Comparison of ENCODE assay signal across 8 cellular contexts in the genomic region with DNA sequence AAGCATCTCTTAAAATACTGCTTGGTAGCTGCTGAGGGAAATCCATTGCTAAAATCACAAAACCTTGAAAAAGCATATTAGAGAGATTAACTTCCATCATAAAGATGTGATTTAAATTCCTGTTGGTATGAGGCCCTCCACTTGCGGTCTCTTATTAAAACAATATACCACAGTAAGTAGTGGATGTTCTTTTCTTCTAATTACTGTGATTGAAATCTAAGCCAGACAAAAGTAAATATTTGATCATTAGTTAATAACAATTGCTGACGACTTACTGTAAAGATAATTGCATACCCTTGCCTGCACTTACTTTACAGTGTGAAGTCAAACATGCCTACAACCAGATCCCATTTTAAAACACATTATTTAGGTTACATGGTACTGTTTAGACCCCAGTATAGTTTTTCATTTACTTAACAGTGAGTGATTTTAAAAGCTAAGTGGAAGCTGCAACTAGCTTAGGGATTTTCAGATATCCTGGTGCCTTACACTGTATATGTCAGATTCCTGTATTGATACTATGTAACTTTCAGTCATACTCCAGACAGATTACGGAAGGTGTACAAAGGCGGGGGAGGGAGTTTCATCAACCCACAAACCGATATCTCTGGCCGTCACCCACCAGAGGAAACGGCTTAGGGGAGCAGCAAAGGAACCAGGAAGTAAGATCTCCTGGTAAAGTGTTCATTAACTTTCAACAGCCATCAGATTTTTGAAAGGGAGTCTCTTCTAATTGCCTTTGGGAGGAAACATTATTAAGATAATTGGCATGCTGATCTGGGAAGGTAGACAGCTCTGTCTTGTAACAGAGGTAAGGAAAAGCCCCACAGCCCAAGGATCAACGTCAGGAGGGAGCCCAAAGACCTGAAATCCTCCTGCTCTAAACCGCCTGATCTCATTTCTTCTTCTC. TPM values are rescaled to one million over a fixed set of nuclear protein-coding genes. Genes with fewer than 3 reads are reported as not detected.
DNase-seq lines count a peak whose midpoint lies in the region; TF ChIP-seq lines count a peak whose summit lies in the region.

No MANE protein-coding gene starts in this region.

- H3K36me3 ChIP-seq in adipocyte (ENCODE audit: control insufficient read depth, insufficient read depth, low read length, severe bottlenecking) (peaks cover 19% of the 10 kb centered on the region), kidney epithelial cell (ENCODE audit: control insufficient read depth, insufficient read depth, low read length) (no peaks in the 10 kb centered on the region), stomach (peaks cover under 1 to 10% (median 3%) of the 10 kb centered on the region in 4 donors)

- no peaks in the 10 kb centered on the region for H3K27me3 ChIP-seq in adipocyte (replicated peaks; ENCODE audit: control insufficient read depth, insufficient read depth, low read length)
- H3K27me3 ChIP-seq in kidney epithelial cell (ENCODE audit: control insufficient read depth, insufficient read depth, low read length), result no peaks in the 10 kb centered on the region
- peaks cover 0 to 25% (median 16%) of the 10 kb centered on the region in 3 donors for H3K27me3 ChIP-seq in stomach

- TF ChIP-seq POLR2A in stomach (IDR thresholded peaks at IDR 0.05), result no peak

- H3K4me3 ChIP-seq in adipocyte (ENCODE audit: low read length) (peak overlapping the region; percentile 94), kidney epithelial cell (ENCODE audit: low read depth, low read length) (peak overlapping the region; percentile 95), stomach (peak overlapping the region; percentile 70 to 75 (median 72))

- H3K9ac ChIP-seq in adipocyte (ENCODE audit: low read length), result peak overlapping the region; percentile 98

- intact Hi-C loops in stomach (cut with DNase I; ENCODE audit: low total_unique reads), result loop anchor here (10.0 kb wide), 1 partner anchor 139 kb away; no protein-coding TSS in a partner anchor

- no peaks in the 10 kb centered on the region for H3K9me3 ChIP-seq in adipocyte (ENCODE audit: control insufficient read depth, low read length)
- H3K9me3 ChIP-seq in stomach, result no peaks in the 10 kb centered on the region

- no peak for TF ChIP-seq EP300 in stomach (IDR thresholded peaks at IDR 0.05)

- H3K27ac ChIP-seq in stomach, result peak overlapping the region; percentile 77 to 93 (median 89)

- DNase-seq in DMS79 treated with DMSO at 0.1 percent for 48 hours (lab: John Stamatoyannopoulos, UW) (peak; percentile 33), DMS79 (lab: John Stamatoyannopoulos, UW) (no peak), MV-4-11 (lab: John Stamatoyannopoulos, UW) (peak; percentile 64), adipocyte (ENCODE audit: low read depth) (peak; percentile 56), kidney epithelial cell (ENCODE audit: low read depth) (no peak), stomach (no peak), NCI-H446 (lab: John Stamatoyannopoulos, UW) (no peak), AG08396 (ENCODE audit: low spot score) (no peak)

- no peak for TF ChIP-seq CTCF in kidney epithelial cell (IDR thresholded peaks at IDR 0.05; ENCODE audit: insufficient read depth, low read length, poor library complexity, severe bottlenecking)
- TF ChIP-seq CTCF in stomach (IDR thresholded peaks at IDR 0.05), result no peak

- 4 to 15% (median 6%) methylated on average over 9 of the region's 9 CpGs for WGBS in stomach, 5 donors

- H3K4me1 ChIP-seq in adipocyte (ENCODE audit: control insufficient read depth, insufficient read depth, low read length) (peaks cover 36% of the 10 kb centered on the region), stomach (peaks cover 7 to 79% (median 55%) of the 10 kb centered on the region in 4 donors)

RNA-seq across cellular contexts. Expression of a gene that starts 1.0 kb away (rescaled TPM):
- total RNA-seq in kidney epithelial cell (72.6 and 81.2 TPM in 2 replicates), stomach (10 to 100 TPM in 4 of 5 donors, 1 to 10 TPM in 1; 7.2 to 94.7 (median 21.0) TPM)
- 1 to 10 TPM; 4.6 to 6.1 (median 5.3) TPM for polyA plus RNA-seq in stomach

Comparison
In these comparisons a context has a peak if more than half of its experiments do, and no peak if none do; other contexts are left out.
1. DNase-seq: peak in DMS79 treated with DMSO at 0.1 percent for 48 hours (single experiment), MV-4-11 (single experiment) and adipocyte (single experiment); none in DMS79 (single experiment), kidney epithelial cell (single experiment), stomach (single experiment), NCI-H446 (0 of 2) and AG08396 (single experiment).
2. Peak in every context shown above with its lines, with median percentiles within 50 percentile points of each other: H3K4me3 ChIP-seq.